Comparison of ENCODE assay signal across 23 cellular contexts in the genomic region with DNA sequence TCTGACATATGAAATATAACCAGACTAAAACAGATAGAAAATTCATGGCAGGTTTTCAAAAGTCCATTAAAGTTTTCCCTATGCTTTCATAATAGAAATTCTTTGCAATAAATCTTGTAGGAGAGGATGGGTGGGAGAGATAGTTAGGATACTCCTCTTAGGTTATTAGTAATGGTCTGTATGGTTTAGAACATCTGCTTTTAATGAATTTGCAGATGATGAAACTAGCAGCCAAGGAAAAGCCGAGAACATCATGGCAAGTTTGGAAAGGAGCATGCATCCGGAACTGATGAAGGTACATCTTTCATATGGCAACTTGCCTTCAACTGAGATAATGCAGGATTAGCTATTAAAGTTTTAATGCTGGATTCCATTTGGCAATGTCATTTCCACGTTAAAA.
A peak's percentile ranks its signal among the peaks of the same experiment; 100 is the strongest.
DNase-seq lines count a peak whose midpoint lies in the region; ATAC-seq, FAIRE-seq and TF ChIP-seq lines count a peak whose summit lies in the region.
"Had no signal": no experiment of that assay in that cellular context is flagged by ENCODE, and none has a peak within 500 bp of the region (broad histone marks: within the 10 kb centered on the region; RNA-seq: fewer than 3 reads in every experiment).

No MANE protein-coding gene starts in this region.

- TF ChIP-seq CTCF in BJ (IDR thresholded peaks at IDR 0.05; ENCODE audit: insufficient read depth, low read depth, low read length) (no peak), HFFc6 (IDR thresholded peaks at IDR 0.05) (no peak), natural killer cell (IDR thresholded peaks at IDR 0.05) (no peak)

- DNase-seq in BJ (ENCODE audit: low read depth) (peak; percentile 65), HFFc6 (peak; percentile 28), natural killer cell (no peak), NCI-H2196 treated with DMSO at 0.1 percent for 48 hours (lab: John Stamatoyannopoulos, UW; ENCODE audit: unreplicated experiment) (no peak)
- no peak for DNase-seq in stimulated activated CD4-positive, alpha-beta T cell treated with anti-CD3 and anti-CD28 coated beads, Interleukin-12 subunit alpha, Interleukin-12 subunit beta, amount 100 ng/mL, for 4 hours
- DNase-seq: activated CD4-positive, alpha-beta T cell treated with anti-CD3 and anti-CD28 coated beads, Interleukin-2, amount 10 ng/mL, durations not matched to agents 7 days and 5 days; activated CD8-positive, alpha-beta memory T cell treated with anti-CD3 and anti-CD28 coated beads, Interleukin-2, amount 50 U/mL, for 4 hours; activated effector memory CD4-positive, alpha-beta T cell treated with Interleukin-2 at 50 U/mL for 16 hours; cerebellar nuclear complex; GF-D8; lower lobe of right lung; NCI-H1048; NCI-H2081 treated with DMSO at 0.1 percent for 48 hours; NCI-H526; ovary; SHP77 had no signal

- CTCF ChIA-PET in BJ (lab: Yijun Ruan, JAX), result no interaction called here

- H3K27me3 Mint-ChIP-seq in HFFc6 (ENCODE audit: insufficient read depth), result no peaks in the 10 kb centered on the region; the same call in 1 of the 2 replicates
- H3K27me3 Mint-ChIP-seq in natural killer cell (ENCODE audit: low read depth in 2 of 2), result no peaks in the 10 kb centered on the region
- H3K27me3 Mint-ChIP-seq: activated CD4-positive, alpha-beta T cell treated with anti-CD3 and anti-CD28 coated beads, Interleukin-2, amount 10 ng/mL, durations not matched to agents 7 days and 5 days; stimulated activated memory B cell treated with anti-CD40 and anti-IgM and Interleukin-4, amounts not matched to agents 10 μg/mL and 1 μg/mL and 100 μg/mL, for 72 hours had no signal

- H3K9me3 Mint-ChIP-seq in HFFc6 (no peaks in the 10 kb centered on the region), natural killer cell (no peaks in the 10 kb centered on the region)
- H3K9me3 Mint-ChIP-seq: activated CD4-positive, alpha-beta T cell treated with anti-CD3 and anti-CD28 coated beads, Interleukin-2, amount 10 ng/mL, durations not matched to agents 7 days and 5 days; stimulated activated memory B cell treated with anti-CD40 and anti-IgM and Interleukin-4, amounts not matched to agents 10 μg/mL and 1 μg/mL and 100 μg/mL, for 72 hours had no signal

- H3K36me3 ChIP-seq in BJ (ENCODE audit: control insufficient read depth, insufficient read depth, low read length), result no peaks in the 10 kb centered on the region; the same call in 1 of the 2 replicates
- H3K36me3 ChIP-seq: ovary had no signal

- H3K36me3 Mint-ChIP-seq in HFFc6 (ENCODE audit: low read depth) (peaks cover 22% of the 10 kb centered on the region), natural killer cell (no peaks in the 10 kb centered on the region)

- H3K27ac Mint-ChIP-seq in HFFc6 (peak overlapping the region; percentile 56), natural killer cell (peak overlapping the region; percentile 43 to 66)
- H3K27ac Mint-ChIP-seq: activated CD4-positive, alpha-beta T cell treated with anti-CD3 and anti-CD28 coated beads, Interleukin-2, amount 10 ng/mL, durations not matched to agents 7 days and 5 days; stimulated activated memory B cell treated with anti-CD40 and anti-IgM and Interleukin-4, amounts not matched to agents 10 μg/mL and 1 μg/mL and 100 μg/mL, for 72 hours had no signal

- no peak overlapping the region for H3K4me3 ChIP-seq in BJ (ENCODE audit: low read depth, low read length)
- H3K4me3 ChIP-seq: esophagus muscularis mucosa, lower lobe of right lung, ovary had no signal

- FAIRE-seq in endometrium (lab: Jason Lieb, UNC), result peak; percentile 93
- FAIRE-seq: GM12892 had no signal

- no peaks in the 10 kb centered on the region for H3K27me3 ChIP-seq in BJ (ENCODE audit: control insufficient read depth, insufficient read depth, low read length)
- H3K27me3 ChIP-seq: esophagus muscularis mucosa, ovary had no signal

- no peak for ATAC-seq in natural killer cell
- no peak for ATAC-seq in HG03460 (IDR thresholded peaks at IDR 0.05; ENCODE audit: unreplicated experiment)
- ATAC-seq in GM19463 (IDR thresholded peaks at IDR 0.05; ENCODE audit: unreplicated experiment), result no peak
- ATAC-seq: lower lobe of right lung; sciatic nerve; stimulated activated memory B cell treated with anti-CD40 and anti-IgM and Interleukin-4, amounts not matched to agents 10 μg/mL and 1 μg/mL and 100 μg/mL, for 72 hours had no signal

- H3K4me3 Mint-ChIP-seq in HFFc6, result 0 out of 2 replicates have a peak overlapping the region, but pooled peaks have one; percentile 1
- no peak overlapping the region for H3K4me3 Mint-ChIP-seq in natural killer cell
- H3K4me3 Mint-ChIP-seq: activated CD4-positive, alpha-beta T cell treated with anti-CD3 and anti-CD28 coated beads, Interleukin-2, amount 10 ng/mL, durations not matched to agents 7 days and 5 days; stimulated activated memory B cell treated with anti-CD40 and anti-IgM and Interleukin-4, amounts not matched to agents 10 μg/mL and 1 μg/mL and 100 μg/mL, for 72 hours had no signal

- H3K4me1 Mint-ChIP-seq in HFFc6 (ENCODE audit: low read depth) (peaks cover 34% of the 10 kb centered on the region), natural killer cell (peaks cover 0 to 10% of the 10 kb centered on the region in 2 donors)

- POLR2A ChIA-PET in BJ (lab: Charles Lee), result no interaction called here

- intact Hi-C loops in natural killer cell (cut with micrococcal nuclease), result no loop called here

Comparison
In these comparisons a context has a peak if more than half of its experiments do, and no peak if none do; other contexts are left out.
1. DNase-seq: peak in BJ (single experiment) and HFFc6 (single experiment); none in natural killer cell (single experiment), stimulated activated CD4-positive, alpha-beta T cell treated with anti-CD3 and anti-CD28 coated beads, Interleukin-12 subunit alpha, Interleukin-12 subunit beta, amount 100 ng/mL, for 4 hours (single experiment) and NCI-H2196 treated with DMSO at 0.1 percent for 48 hours (single experiment).